ENCODE assay signal across 8 cellular contexts in the genomic region with DNA sequence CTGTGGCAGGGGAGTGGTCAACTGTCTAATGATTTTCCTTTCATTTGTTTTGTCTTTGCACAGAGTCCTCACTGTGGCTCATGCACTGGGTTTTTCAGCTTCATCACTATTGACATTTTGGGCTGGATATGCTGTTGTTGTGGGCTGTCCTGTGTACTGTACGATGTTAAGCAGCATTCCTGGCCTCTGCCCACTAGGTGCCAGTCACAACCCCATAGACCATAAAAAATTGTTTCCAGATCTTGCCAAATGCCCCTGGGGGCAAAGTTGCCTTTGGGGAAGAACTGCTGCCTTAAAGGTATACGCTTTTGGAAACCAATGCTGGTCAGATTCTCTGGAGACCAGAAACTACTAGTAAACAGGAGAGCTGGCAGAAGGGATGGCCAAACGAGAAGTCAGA.
A peak's percentile ranks its signal among the peaks of the same experiment; 100 is the strongest.
DNase-seq lines count a peak whose midpoint lies in the region; ATAC-seq and TF ChIP-seq lines count a peak whose summit lies in the region.

No MANE protein-coding gene starts in this region.

- H3K4me3 ChIP-seq in foreskin fibroblast (ENCODE audit: low read depth in 1 of 2, low read length in 2 of 2) = no peak overlapping the region

- peak; percentile 54 for ATAC-seq in Right ventricle myocardium inferior
- no peak for ATAC-seq in GM21526 (IDR thresholded peaks at IDR 0.05; ENCODE audit: low FRiP score, unreplicated experiment)

- DNase-seq in Right ventricle myocardium inferior (ENCODE audit: missing footprints) (no peak), cardiac septum (ENCODE audit: low spot score) (no peak), NOMO-1 treated with dmso at 0.1 percent for 144 hours (lab: John Stamatoyannopoulos, UW; ENCODE audit: unreplicated experiment) (peak; percentile 44), foreskin fibroblast (peak; percentile 62 to 78), NCI-H2171 (lab: John Stamatoyannopoulos, UW) (no peak), HK-2 (ENCODE audit: unreplicated experiment) (no peak), retina (no peak)

- intact Hi-C loops in Right ventricle myocardium inferior (cut with DNase I) = no loop called here
- intact Hi-C loops in cardiac septum (cut with DNase I) = no loop called here

- no peak for TF ChIP-seq CTCF in foreskin fibroblast (IDR thresholded peaks at IDR 0.05; ENCODE audit: low read depth, low read length)

Comparison
In these comparisons a context has a peak if more than half of its experiments do, and no peak if none do; other contexts are left out.
1. DNase-seq: peak in NOMO-1 treated with dmso at 0.1 percent for 144 hours (single experiment) and foreskin fibroblast (2 of 2); none in Right ventricle myocardium inferior (single experiment), cardiac septum (single experiment), NCI-H2171 (single experiment), HK-2 (single experiment) and retina (single experiment).